ENCODE assay signal across 26 cellular contexts in the genomic region with DNA sequence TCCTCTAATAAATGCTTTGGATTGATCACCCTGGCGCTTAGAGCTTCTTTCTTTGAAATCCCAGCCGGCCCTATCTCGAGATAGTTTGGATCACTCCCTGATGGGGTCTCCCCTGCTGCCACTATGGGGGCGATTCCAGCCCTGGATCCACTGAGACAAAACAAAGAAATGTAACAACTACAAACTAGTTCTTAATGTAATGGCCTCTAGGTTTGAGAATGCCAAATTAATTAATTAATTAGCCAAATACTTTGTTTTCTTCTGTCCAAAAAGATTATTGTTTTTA.
A peak's percentile ranks its signal among the peaks of the same experiment; 100 is the strongest.
DNase-seq lines count a peak whose midpoint lies in the region; ATAC-seq lines count a peak whose summit lies in the region.
"Had no signal": no experiment of that assay in that cellular context is flagged by ENCODE, and none has a peak within 500 bp of the region (broad histone marks: within the 10 kb centered on the region; RNA-seq: fewer than 3 reads in every experiment).

No MANE protein-coding gene starts in this region.

- peaks cover 39% of the 10 kb centered on the region for H3K4me1 ChIP-seq in muscle layer of colon (ENCODE audit: insufficient read depth, low read length)

- peaks cover 9% of the 10 kb centered on the region for H3K4me1 Mint-ChIP-seq in T-helper 2 cell treated with Interferon-gamma antibody and Interleukin-4, amounts not matched to agents 5 μg/mL and 100 μg/mL, for 36 hours (ENCODE audit: low read depth)
- peaks cover 23% of the 10 kb centered on the region for H3K4me1 Mint-ChIP-seq in stimulated activated naive CD8-positive, alpha-beta T cell treated with anti-CD3 and anti-CD28 coated beads, Interleukin-15, amount 100 ng/mL, for 72 hours

- H3K36me3 ChIP-seq in muscle layer of colon (ENCODE audit: insufficient read depth, low read length), result peaks cover 11% of the 10 kb centered on the region

- H3K27ac ChIP-seq in muscle layer of colon (ENCODE audit: low read depth, low read length), result peak overlapping the region; percentile 81
- H3K27ac ChIP-seq: coronary artery, KMS-11, PC-9, skin epidermis had no signal

- DNase-seq in T-helper 2 cell treated with Interferon-gamma antibody and Interleukin-4, amounts not matched to agents 5 μg/mL and 100 μg/mL, for 36 hours (ENCODE audit: low spot score), result no peak
- no peak for DNase-seq in T-helper 2 cell
- DNase-seq in stimulated activated naive CD8-positive, alpha-beta T cell treated with anti-CD3 and anti-CD28 coated beads, Interleukin-15, amount 100 ng/mL, for 72 hours, result no peak
- no peak for DNase-seq in stimulated activated naive CD8-positive, alpha-beta T cell treated with anti-CD3 and anti-CD28 coated beads, Interleukin-15, Interleukin-2, amounts not matched to agents 100 U/mL and 50 U/mL, for 24 hours
- DNase-seq in NCI-H524 (lab: John Stamatoyannopoulos, UW), result no peak
- no peak for DNase-seq in stimulated activated CD4-positive, alpha-beta T cell treated with anti-CD3 and anti-CD28 coated beads, Interleukin-4, amount 100 ng/mL, for 24 hours
- DNase-seq: 8988T; activated gamma-delta T cell; COR-L47; left colon; midbrain; NCI-H1048; NCI-H1930; NCI-H226; PC-9; stimulated activated CD4-positive, alpha-beta T cell treated with anti-CD3 and anti-CD28 coated beads, Interleukin-2, amount 100 ng/mL, for 48 hours; stomach; upper lobe of left lung had no signal

- no peak overlapping the region for H3K4me3 Mint-ChIP-seq in T-helper 2 cell treated with Interferon-gamma antibody and Interleukin-4, amounts not matched to agents 5 μg/mL and 100 μg/mL, for 36 hours
- no peak overlapping the region for H3K4me3 Mint-ChIP-seq in stimulated activated naive CD8-positive, alpha-beta T cell treated with anti-CD3 and anti-CD28 coated beads, Interleukin-15, amount 100 ng/mL, for 72 hours
- H3K4me3 Mint-ChIP-seq: neural crest cell, WTC11 had no signal

- no peaks in the 10 kb centered on the region for H3K27me3 Mint-ChIP-seq in T-helper 2 cell treated with Interferon-gamma antibody and Interleukin-4, amounts not matched to agents 5 μg/mL and 100 μg/mL, for 36 hours (ENCODE audit: low read depth)
- H3K27me3 Mint-ChIP-seq in stimulated activated naive CD8-positive, alpha-beta T cell treated with anti-CD3 and anti-CD28 coated beads, Interleukin-15, amount 100 ng/mL, for 72 hours, result no peaks in the 10 kb centered on the region
- H3K27me3 Mint-ChIP-seq: progenitor cell of endocrine pancreas had no signal

- no peak overlapping the region for H3K4me3 ChIP-seq in muscle layer of colon (ENCODE audit: low read depth in 1 of 2, low read length in 2 of 2)
- H3K4me3 ChIP-seq: coronary artery, PC-9, skin epidermis, stomach, upper lobe of left lung had no signal

- peak overlapping the region; percentile 26 for H3K27ac Mint-ChIP-seq in T-helper 2 cell treated with Interferon-gamma antibody and Interleukin-4, amounts not matched to agents 5 μg/mL and 100 μg/mL, for 36 hours
- H3K27ac Mint-ChIP-seq in stimulated activated naive CD8-positive, alpha-beta T cell treated with anti-CD3 and anti-CD28 coated beads, Interleukin-15, amount 100 ng/mL, for 72 hours, result peak overlapping the region; percentile 13 to 82
- H3K27ac Mint-ChIP-seq: progenitor cell of endocrine pancreas had no signal

- peaks cover 50% of the 10 kb centered on the region for H3K36me3 Mint-ChIP-seq in T-helper 2 cell treated with Interferon-gamma antibody and Interleukin-4, amounts not matched to agents 5 μg/mL and 100 μg/mL, for 36 hours (ENCODE audit: low read depth)

- H3K9me3 Mint-ChIP-seq in T-helper 2 cell treated with Interferon-gamma antibody and Interleukin-4, amounts not matched to agents 5 μg/mL and 100 μg/mL, for 36 hours, result no peaks in the 10 kb centered on the region
- H3K9me3 Mint-ChIP-seq in stimulated activated naive CD8-positive, alpha-beta T cell treated with anti-CD3 and anti-CD28 coated beads, Interleukin-15, amount 100 ng/mL, for 72 hours, result peaks cover 0 to 12% of the 10 kb centered on the region in 2 donors

- no peak overlapping the region for H3K9ac ChIP-seq in muscle layer of colon (ENCODE audit: low read length)
- H3K9ac ChIP-seq: KMS-11 had no signal

- no peaks in the 10 kb centered on the region for H3K27me3 ChIP-seq in muscle layer of colon (ENCODE audit: control insufficient read depth in 1 of 2, insufficient read depth in 2 of 2, low read length in 2 of 2)
- H3K27me3 ChIP-seq: stomach, upper lobe of left lung had no signal

- no peaks in the 10 kb centered on the region for H3K9me3 ChIP-seq in muscle layer of colon (ENCODE audit: low read length)
- H3K9me3 ChIP-seq: stomach, upper lobe of left lung had no signal

- no peak for ATAC-seq in stimulated activated naive CD8-positive, alpha-beta T cell treated with anti-CD3 and anti-CD28 coated beads, Interleukin-15, amount 100 ng/mL, for 72 hours
- ATAC-seq in stimulated activated naive CD8-positive, alpha-beta T cell treated with anti-CD3 and anti-CD28 coated beads, Interleukin-15, Interleukin-2, amounts not matched to agents 100 U/mL and 50 U/mL, for 24 hours, result no peak
- ATAC-seq in HG03457 (IDR thresholded peaks at IDR 0.05; ENCODE audit: unreplicated experiment), result no peak
- ATAC-seq: WTC11 had no signal
